In genomic region chr7:103065666-103066065, GRCh38 we compare ENCODE assay signal across 9 cellular contexts. TPM values are rescaled to one million over a fixed set of nuclear protein-coding genes. Genes with fewer than 3 reads are reported as not detected.
DNase-seq lines count a peak whose midpoint lies in the region; ATAC-seq, FAIRE-seq and TF ChIP-seq lines count a peak whose summit lies in the region.
"Had no signal": no experiment of that assay in that cellular context is flagged by ENCODE, and none has a peak within 500 bp of the region (broad histone marks: within the 10 kb centered on the region; RNA-seq: fewer than 3 reads in every experiment).

No MANE protein-coding gene starts in this region.

- TF ChIP-seq CTCF in brain microvascular endothelial cell (IDR thresholded peaks at IDR 0.05; ENCODE audit: low read depth, low read length, missing control alignments) (peak; percentile 84), mesothelial cell of epicardium (IDR thresholded peaks at IDR 0.05; ENCODE audit: unreplicated experiment) (peak; percentile 36)

- H3K4me3 ChIP-seq in brain microvascular endothelial cell (ENCODE audit: low read depth, low read length), result no peak overlapping the region

- H3K27ac ChIP-seq in brain microvascular endothelial cell, result no peak overlapping the region

- DNase-seq in NCI-H345 (lab: John Stamatoyannopoulos, UW) (peak; percentile 15), NCI-H345 treated with DMSO at 0.1 percent for 48 hours (lab: John Stamatoyannopoulos, UW; ENCODE audit: unreplicated experiment) (no peak), HTR-8/SVneo (ENCODE audit: insufficient read length, low spot score) (peak; percentile 21), T-helper 2 cell (peak in 3 of 5 experiments; percentile 13 to 48 (median 30)), brain microvascular endothelial cell (peak; percentile 15), mesothelial cell of epicardium (ENCODE audit: low spot score in 2 of 2, unreplicated experiment in 2 of 2) (no peak), ureter (ENCODE audit: low spot score) (no peak)

- no peaks in the 10 kb centered on the region for H3K27me3 ChIP-seq in brain microvascular endothelial cell (replicated peaks)

- H3K36me3 ChIP-seq in brain microvascular endothelial cell (replicated peaks), result no peaks in the 10 kb centered on the region

- no peak for FAIRE-seq in HTR-8/SVneo (lab: Jason Lieb, UNC)
- FAIRE-seq: G401.6 had no signal

- H3K9me3 Mint-ChIP-seq in mesothelial cell of epicardium, result peaks cover 12% of the 10 kb centered on the region

- in situ Hi-C loops in brain microvascular endothelial cell (cut with HindIII; ENCODE audit: low pct_ligation_motif_present, low sequenced_read_pairs), result no loop called here

- no peak overlapping the region for H3K27ac Mint-ChIP-seq in mesothelial cell of epicardium

- H3K36me3 Mint-ChIP-seq in mesothelial cell of epicardium, result no peaks in the 10 kb centered on the region

- no peak for ATAC-seq in HG03521 (IDR thresholded peaks at IDR 0.05; ENCODE audit: unreplicated experiment)

- H3K27me3 Mint-ChIP-seq in mesothelial cell of epicardium (ENCODE audit: low read depth), result no peaks in the 10 kb centered on the region

- H3K4me1 Mint-ChIP-seq in mesothelial cell of epicardium, result peaks cover 2% of the 10 kb centered on the region

- H3K4me3 Mint-ChIP-seq in mesothelial cell of epicardium, result no peak overlapping the region

RNA-seq across cellular contexts. Expression of gene FBXL13, which starts 8.9 kb away (rescaled TPM):
- total RNA-seq in mesothelial cell of epicardium (3.6 to 4.7 TPM (median 3.8 TPM) in 3 replicates), ureter (4.0 TPM)

RNA-seq across cellular contexts. Expression of gene ARMC10, which starts 9.3 kb away (rescaled TPM):
- total RNA-seq in mesothelial cell of epicardium (26.6 to 31.2 TPM (median 31.0 TPM) in 3 replicates), ureter (58.0 TPM)

Comparison
In these comparisons a context has a peak if more than half of its experiments do, and no peak if none do; other contexts are left out.
1. DNase-seq: peak in NCI-H345 (single experiment), HTR-8/SVneo (single experiment), T-helper 2 cell (3 of 5) and brain microvascular endothelial cell (single experiment); none in NCI-H345 treated with DMSO at 0.1 percent for 48 hours (single experiment), mesothelial cell of epicardium (0 of 2) and ureter (single experiment).